Comparison of ENCODE assay signal across 10 cellular contexts in genomic region chr17:42669705-42670198, GRCh38. TPM values are rescaled to one million over a fixed set of nuclear protein-coding genes. Genes with fewer than 3 reads are reported as not detected.
A peak's percentile ranks its signal among the peaks of the same experiment; 100 is the strongest.
DNase-seq lines count a peak whose midpoint lies in the region; ATAC-seq lines count a peak whose summit lies in the region.
"Had no signal": no experiment of that assay in that cellular context is flagged by ENCODE, and none has a peak within 500 bp of the region (broad histone marks: within the 10 kb centered on the region; RNA-seq: fewer than 3 reads in every experiment).

No MANE protein-coding gene starts in this region.

- peak; percentile 41 for ATAC-seq in activated CD8-positive, alpha-beta T cell treated with anti-CD3 and anti-CD28 coated beads, Interleukin-2, amount 10 ng/mL, durations not matched to agents 7 days and 5 days
- ATAC-seq in stimulated activated effector memory CD8-positive, alpha-beta T cell treated with anti-CD3 and anti-CD28 coated beads, Interleukin-12 subunit alpha, Interleukin-12 subunit beta, amount 100 ng/mL, for 72 hours = no peak
- no peak for ATAC-seq in HG02678 (IDR thresholded peaks at IDR 0.05; ENCODE audit: unreplicated experiment)
- ATAC-seq: left lobe of liver had no signal

- peaks cover 4% of the 10 kb centered on the region for H3K36me3 Mint-ChIP-seq in T-helper 2 cell treated with Interferon-gamma antibody and Interleukin-4, amounts not matched to agents 5 μg/mL and 100 μg/mL, for 36 hours (ENCODE audit: low read depth)
- peaks cover 2% of the 10 kb centered on the region for H3K36me3 Mint-ChIP-seq in activated CD8-positive, alpha-beta T cell treated with anti-CD3 and anti-CD28 coated beads, Interleukin-2, amount 10 ng/mL, durations not matched to agents 7 days and 5 days (ENCODE audit: low read depth)
- H3K36me3 Mint-ChIP-seq in stimulated activated effector memory CD8-positive, alpha-beta T cell treated with anti-CD3 and anti-CD28 coated beads, Interleukin-12 subunit alpha, Interleukin-12 subunit beta, amount 100 ng/mL, for 72 hours = peaks cover 11% of the 10 kb centered on the region

- H3K27ac Mint-ChIP-seq in T-helper 2 cell treated with Interferon-gamma antibody and Interleukin-4, amounts not matched to agents 5 μg/mL and 100 μg/mL, for 36 hours = no peak overlapping the region
- H3K27ac Mint-ChIP-seq in activated CD8-positive, alpha-beta T cell treated with anti-CD3 and anti-CD28 coated beads, Interleukin-2, amount 10 ng/mL, durations not matched to agents 7 days and 5 days = no peak overlapping the region
- peak overlapping the region; percentile 5 for H3K27ac Mint-ChIP-seq in stimulated activated effector memory CD8-positive, alpha-beta T cell treated with anti-CD3 and anti-CD28 coated beads, Interleukin-12 subunit alpha, Interleukin-12 subunit beta, amount 100 ng/mL, for 72 hours

- CTCF ChIA-PET in activated CD8-positive, alpha-beta T cell treated with anti-CD3 and anti-CD28 coated beads, Interleukin-2, amount 10 ng/mL, durations not matched to agents 7 days and 5 days (lab: Charles Lee) = interaction anchor here (0.8 to 4.1 kb wide), 2 partner anchors 10 to 90 kb away, joined by 3 to 22 read pairs; no protein-coding TSS in a partner anchor

- H3K27me3 Mint-ChIP-seq in T-helper 2 cell treated with Interferon-gamma antibody and Interleukin-4, amounts not matched to agents 5 μg/mL and 100 μg/mL, for 36 hours (ENCODE audit: low read depth) = peaks cover 52% of the 10 kb centered on the region
- H3K27me3 Mint-ChIP-seq in activated CD8-positive, alpha-beta T cell treated with anti-CD3 and anti-CD28 coated beads, Interleukin-2, amount 10 ng/mL, durations not matched to agents 7 days and 5 days (ENCODE audit: low read depth) = peaks cover 43% of the 10 kb centered on the region

- H3K4me1 Mint-ChIP-seq in T-helper 2 cell treated with Interferon-gamma antibody and Interleukin-4, amounts not matched to agents 5 μg/mL and 100 μg/mL, for 36 hours (ENCODE audit: low read depth) = peaks cover 13% of the 10 kb centered on the region
- H3K4me1 Mint-ChIP-seq in activated CD8-positive, alpha-beta T cell treated with anti-CD3 and anti-CD28 coated beads, Interleukin-2, amount 10 ng/mL, durations not matched to agents 7 days and 5 days (ENCODE audit: low read depth) = peaks cover 26% of the 10 kb centered on the region
- peaks cover 26% of the 10 kb centered on the region for H3K4me1 Mint-ChIP-seq in stimulated activated effector memory CD8-positive, alpha-beta T cell treated with anti-CD3 and anti-CD28 coated beads, Interleukin-12 subunit alpha, Interleukin-12 subunit beta, amount 100 ng/mL, for 72 hours

- POLR2A ChIA-PET in activated CD8-positive, alpha-beta T cell treated with anti-CD3 and anti-CD28 coated beads, Interleukin-2, amount 10 ng/mL, durations not matched to agents 7 days and 5 days (lab: Charles Lee) = interaction anchor here (1.7 kb wide), 1 partner anchor 10 kb away, joined by 5 read pairs; the partner anchor contains the start of gene TUBG2

- no peaks in the 10 kb centered on the region for H3K9me3 Mint-ChIP-seq in T-helper 2 cell treated with Interferon-gamma antibody and Interleukin-4, amounts not matched to agents 5 μg/mL and 100 μg/mL, for 36 hours
- no peaks in the 10 kb centered on the region for H3K9me3 Mint-ChIP-seq in activated CD8-positive, alpha-beta T cell treated with anti-CD3 and anti-CD28 coated beads, Interleukin-2, amount 10 ng/mL, durations not matched to agents 7 days and 5 days (ENCODE audit: insufficient read depth)
- no peaks in the 10 kb centered on the region for H3K9me3 Mint-ChIP-seq in stimulated activated effector memory CD8-positive, alpha-beta T cell treated with anti-CD3 and anti-CD28 coated beads, Interleukin-12 subunit alpha, Interleukin-12 subunit beta, amount 100 ng/mL, for 72 hours

- H3K4me3 ChIP-seq in iPS-18c (ENCODE audit: insufficient read depth, low read depth, low read length) = peak overlapping the region; percentile 40

- H3K4me3 Mint-ChIP-seq in T-helper 2 cell treated with Interferon-gamma antibody and Interleukin-4, amounts not matched to agents 5 μg/mL and 100 μg/mL, for 36 hours = peak overlapping the region; percentile 22
- H3K4me3 Mint-ChIP-seq in activated CD8-positive, alpha-beta T cell treated with anti-CD3 and anti-CD28 coated beads, Interleukin-2, amount 10 ng/mL, durations not matched to agents 7 days and 5 days = peak overlapping the region; percentile 22
- H3K4me3 Mint-ChIP-seq in stimulated activated effector memory CD8-positive, alpha-beta T cell treated with anti-CD3 and anti-CD28 coated beads, Interleukin-12 subunit alpha, Interleukin-12 subunit beta, amount 100 ng/mL, for 72 hours = peak overlapping the region; percentile 68

- DNase-seq in T-helper 2 cell treated with Interferon-gamma antibody and Interleukin-4, amounts not matched to agents 5 μg/mL and 100 μg/mL, for 36 hours (ENCODE audit: low spot score) = no peak
- DNase-seq in T-helper 2 cell = no peak
- no peak for DNase-seq in activated CD8-positive, alpha-beta T cell treated with anti-CD3 and anti-CD28 coated beads, Interleukin-2, amount 10 ng/mL, durations not matched to agents 7 days and 5 days
- DNase-seq in stimulated activated effector memory CD8-positive, alpha-beta T cell treated with anti-CD3 and anti-CD28 coated beads, Interleukin-12 subunit alpha, Interleukin-12 subunit beta, amount 100 ng/mL, for 72 hours (ENCODE audit: low spot score in 2 of 2) = no peak
- DNase-seq in NCI-H446 (lab: John Stamatoyannopoulos, UW) = no peak
- no peak for DNase-seq in activated effector memory CD4-positive, alpha-beta T cell treated with Interleukin-2 at 50 U/mL for 16 hours
- DNase-seq: NCI-H1436 treated with DMSO at 0.1 percent for 48 hours had no signal

- H3K9me3 ChIP-seq in iPS-18c (ENCODE audit: control insufficient read depth, insufficient read depth, low read length) = no peaks in the 10 kb centered on the region

RNA-seq across cellular contexts. Expression of gene PLEKHH3, which starts 7.0 kb away (rescaled TPM):
- total RNA-seq in activated CD8-positive, alpha-beta T cell treated with anti-CD3 and anti-CD28 coated beads, Interleukin-2, amount 10 ng/mL, durations not matched to agents 7 days and 5 days = 1 to 10 TPM in 1 of 2 experiments, under 1 TPM in 1; 0.79 to 1.2 TPM

RNA-seq across cellular contexts. Expression of gene TUBG2, which starts 10.7 kb away (rescaled TPM):
- 1 to 10 TPM; 8.0 to 8.1 TPM for total RNA-seq in activated CD8-positive, alpha-beta T cell treated with anti-CD3 and anti-CD28 coated beads, Interleukin-2, amount 10 ng/mL, durations not matched to agents 7 days and 5 days

RNA-seq across cellular contexts. Expression of gene CCR10, which starts 11.9 kb away (rescaled TPM):
- total RNA-seq in activated CD8-positive, alpha-beta T cell treated with anti-CD3 and anti-CD28 coated beads, Interleukin-2, amount 10 ng/mL, durations not matched to agents 7 days and 5 days = under 1 TPM; 0.13 to 0.29 TPM

RNA-seq across cellular contexts. Expression of gene CNTNAP1, which starts 12.6 kb away (rescaled TPM):
- total RNA-seq in activated CD8-positive, alpha-beta T cell treated with anti-CD3 and anti-CD28 coated beads, Interleukin-2, amount 10 ng/mL, durations not matched to agents 7 days and 5 days = under 1 TPM; 0.71 to 0.78 TPM
